In genomic region chr5:91065541-91065940, GRCh38 we compare ENCODE assay signal across 16 cellular contexts.
A peak's percentile ranks its signal among the peaks of the same experiment; 100 is the strongest.
DNase-seq lines count a peak whose midpoint lies in the region; ATAC-seq and TF ChIP-seq lines count a peak whose summit lies in the region.
"Had no signal": no experiment of that assay in that cellular context is flagged by ENCODE, and none has a peak within 500 bp of the region (broad histone marks: within the 10 kb centered on the region; RNA-seq: fewer than 3 reads in every experiment).

No MANE protein-coding gene starts in this region.

- H3F3A ChIP-seq in GM23248 (ENCODE audit: insufficient read depth), result peaks cover 12% of the 10 kb centered on the region; the same call in 1 of the 2 replicates

- no peak overlapping the region for H2AFZ ChIP-seq in GM23248
- H2AFZ ChIP-seq: GM23338 had no signal

- no peak overlapping the region for H3K9ac ChIP-seq in GM23248
- H3K9ac ChIP-seq in rectal smooth muscle tissue (ENCODE audit: low read length), result no peak overlapping the region

- TF ChIP-seq CTCF in uterus (IDR thresholded peaks at IDR 0.05) (no peak), upper lobe of left lung (IDR thresholded peaks at IDR 0.05) (no peak)

- H3K27me3 ChIP-seq in GM23248 (replicated peaks; ENCODE audit: insufficient read depth), result peaks cover 19% of the 10 kb centered on the region
- no peaks in the 10 kb centered on the region for H3K27me3 ChIP-seq in rectal smooth muscle tissue (ENCODE audit: control insufficient read depth, insufficient read depth, low read length)
- H3K27me3 ChIP-seq in uterus, result no peaks in the 10 kb centered on the region
- no peaks in the 10 kb centered on the region for H3K27me3 ChIP-seq in upper lobe of left lung
- H3K27me3 ChIP-seq: BE2C had no signal

- peak; percentile 21 for DNase-seq in GM23248
- DNase-seq in dedifferentiated amniotic fluid mesenchymal stem cell (ENCODE audit: extremely low spot score), result peak; percentile 19
- no peak for DNase-seq in uterus
- DNase-seq in nucleus accumbens (lab: John Stamatoyannopoulos, UW), result no peak
- no peak for DNase-seq in substantia nigra (lab: John Stamatoyannopoulos, UW)
- no peak for DNase-seq in upper lobe of left lung
- DNase-seq: ACHN; BE2C; C1 segment of cervical spinal cord; Caco-2; CD4-positive, alpha-beta T cell; GDM1; HCEC 1CT had no signal

- in situ Hi-C loops in GM23248 (cut with MboI), result no loop called here

- TF ChIP-seq EP300 in upper lobe of left lung (IDR thresholded peaks at IDR 0.05), result no peak

- H3K4me1 ChIP-seq in GM23248 (ENCODE audit: insufficient read depth), result peaks cover 11% of the 10 kb centered on the region; the same call in 1 of the 2 replicates
- no peaks in the 10 kb centered on the region for H3K4me1 ChIP-seq in rectal smooth muscle tissue (ENCODE audit: control insufficient read depth, insufficient read depth, low read length)
- H3K4me1 ChIP-seq in uterus, result no peaks in the 10 kb centered on the region
- H3K4me1 ChIP-seq in upper lobe of left lung, result peaks cover 0 to 4% (median 2%) of the 10 kb centered on the region in 4 donors
- H3K4me1 ChIP-seq: BE2C, Caco-2 had no signal

- H3K4me3 ChIP-seq in GM23248, result no peak overlapping the region
- no peak overlapping the region for H3K4me3 ChIP-seq in rectal smooth muscle tissue (ENCODE audit: low read length)
- H3K4me3 ChIP-seq in uterus, result no peak overlapping the region
- no peak overlapping the region for H3K4me3 ChIP-seq in upper lobe of left lung
- H3K4me3 ChIP-seq: GM23338 had no signal

- WGBS in GM23248 (ENCODE audit: low coverage in 1 of 2, low lambda C conversion rate in 2 of 2, missing lambda C conversion rate in 2 of 2), 2 experiments, result 61 to 65% methylated on average over 7 of the region's 7 CpGs
- WGBS in upper lobe of left lung, 2 donors, result 88 to 90% methylated on average over 7 of the region's 7 CpGs

- H3K27ac ChIP-seq in GM23248 (no peak overlapping the region), rectal smooth muscle tissue (ENCODE audit: low read depth, low read length) (peak overlapping the region; percentile 6), uterus (peak overlapping the region; percentile 54 to 65), substantia nigra (ENCODE audit: low read depth, low read length, poor library complexity, severe bottlenecking) (no peak overlapping the region), upper lobe of left lung (no peak overlapping the region)

- no peaks in the 10 kb centered on the region for H3K79me2 ChIP-seq in GM23248 (ENCODE audit: insufficient read depth)

- ATAC-seq in HG02981 (IDR thresholded peaks at IDR 0.05; ENCODE audit: unreplicated experiment) (no peak), upper lobe of left lung (ENCODE audit: low FRiP score in 2 of 2) (no peak)
- ATAC-seq: GM23338 had no signal

- TF ChIP-seq POLR2A in uterus (IDR thresholded peaks at IDR 0.05), result no peak
- no peak for TF ChIP-seq POLR2A in upper lobe of left lung (IDR thresholded peaks at IDR 0.05)

- intact Hi-C loops in uterus (cut with DNase I; ENCODE audit: low total_unique reads), result no loop called here

- H4K20me1 ChIP-seq in GM23248 (ENCODE audit: insufficient read depth), result no peaks in the 10 kb centered on the region

- H3K9me3 ChIP-seq in GM23248 (ENCODE audit: low read depth), result no peaks in the 10 kb centered on the region
- no peaks in the 10 kb centered on the region for H3K9me3 ChIP-seq in uterus
- H3K9me3 ChIP-seq in upper lobe of left lung, result no peaks in the 10 kb centered on the region
- H3K9me3 ChIP-seq: BE2C, Caco-2 had no signal

- H3K9me2 ChIP-seq in GM23248 (ENCODE audit: insufficient read depth), result no peaks in the 10 kb centered on the region

- no peaks in the 10 kb centered on the region for H3K36me3 ChIP-seq in GM23248 (ENCODE audit: low read depth)
- no peaks in the 10 kb centered on the region for H3K36me3 ChIP-seq in rectal smooth muscle tissue (ENCODE audit: control insufficient read depth, insufficient read depth, low read length)
- no peaks in the 10 kb centered on the region for H3K36me3 ChIP-seq in uterus
- H3K36me3 ChIP-seq in upper lobe of left lung, result no peaks in the 10 kb centered on the region
- H3K36me3 ChIP-seq: BE2C had no signal

- peak overlapping the region; percentile 19 for H3K4me2 ChIP-seq in GM23248 (ENCODE audit: unreplicated experiment)
- H3K4me2 ChIP-seq: GM23338 had no signal

Comparison
In these comparisons a context has a peak if more than half of its experiments do, and no peak if none do; other contexts are left out.
1. DNase-seq: peak in GM23248 (single experiment) and dedifferentiated amniotic fluid mesenchymal stem cell (single experiment); none in uterus (0 of 2), nucleus accumbens (0 of 56), substantia nigra (0 of 49) and upper lobe of left lung (0 of 2).
2. H3K27ac ChIP-seq: peak in rectal smooth muscle tissue (single experiment) and uterus (2 of 2); none in GM23248 (single experiment), substantia nigra (single experiment) and upper lobe of left lung (0 of 4).